ENCODE assay signal across 15 cellular contexts in genomic region chr1:226362346-226362745, GRCh38. TPM values are rescaled to one million over a fixed set of nuclear protein-coding genes. Genes with fewer than 3 reads are reported as not detected.
DNase-seq lines count a peak whose midpoint lies in the region; ATAC-seq and TF ChIP-seq lines count a peak whose summit lies in the region.
"Had no signal": no experiment of that assay in that cellular context is flagged by ENCODE, and none has a peak within 500 bp of the region (broad histone marks: within the 10 kb centered on the region; RNA-seq: fewer than 3 reads in every experiment).

No MANE protein-coding gene starts in this region.

- no peak for ATAC-seq in Right ventricle myocardium inferior
- ATAC-seq in activated B cell treated with CpG ODN at 0.5 μM for 24 hours (ENCODE audit: low read depth), result no peak

- TF ChIP-seq CTCF in left ventricle myocardium inferior (IDR thresholded peaks at IDR 0.05; ENCODE audit: borderline replicate concordance) (no peak), activated B cell treated with CpG ODN at 0.5 μM for 24 hours (IDR thresholded peaks at IDR 0.05) (no peak), nephron progenitor cell (IDR thresholded peaks at IDR 0.05) (no peak)

- intact Hi-C loops in left ventricle myocardium inferior (cut with micrococcal nuclease), result no loop called here
- intact Hi-C loops in Right ventricle myocardium inferior (cut with DNase I), result no loop called here
- intact Hi-C loops in activated B cell treated with CpG ODN at 0.5 μM for 24 hours (cut with micrococcal nuclease), result no loop called here

- no peaks in the 10 kb centered on the region for H3K9me3 ChIP-seq in left ventricle myocardium inferior (replicated peaks)
- H3K9me3 ChIP-seq: BLaER1 treated with 17β-estradiol and CSF1 and Interleukin-3, amounts not matched to agents 10 nM and 100 nM; HAP-1 had no signal

- peaks cover 98% of the 10 kb centered on the region for H3K36me3 Mint-ChIP-seq in activated B cell treated with CpG ODN at 0.5 μM for 24 hours (ENCODE audit: low read depth)
- H3K36me3 Mint-ChIP-seq in nephron progenitor cell (ENCODE audit: low read depth), result peaks cover 95% of the 10 kb centered on the region

- no peak overlapping the region for H3K4me3 ChIP-seq in left ventricle myocardium inferior
- no peak overlapping the region for H3K4me3 ChIP-seq in H7 (ENCODE audit: insufficient read depth, low read depth, low read length)
- H3K4me3 ChIP-seq: BLaER1 treated with 17β-estradiol and CSF1 and Interleukin-3, amounts not matched to agents 10 nM and 100 nM; HAP-1 had no signal

- CTCF ChIA-PET in activated B cell treated with CpG ODN at 0.5 μM for 24 hours (lab: Charles Lee), result no interaction called here

- H3K36me3 ChIP-seq in left ventricle myocardium inferior, result peaks cover 90% of the 10 kb centered on the region
- H3K36me3 ChIP-seq in H7 (replicated peaks; ENCODE audit: control insufficient read depth, insufficient read depth, low read length), result peaks cover 71% of the 10 kb centered on the region

- no peaks in the 10 kb centered on the region for H3K27me3 ChIP-seq in left ventricle myocardium inferior (ENCODE audit: low read depth)
- H3K27me3 ChIP-seq in H7 (ENCODE audit: control insufficient read depth, insufficient read depth, low read length), result no peaks in the 10 kb centered on the region
- H3K27me3 ChIP-seq: BLaER1 treated with 17β-estradiol and CSF1 and Interleukin-3, amounts not matched to agents 10 nM and 100 nM had no signal

- H3K4me1 Mint-ChIP-seq in activated B cell treated with CpG ODN at 0.5 μM for 24 hours (peaks cover 24% of the 10 kb centered on the region), nephron progenitor cell (peaks cover 19% of the 10 kb centered on the region)
- H3K4me1 Mint-ChIP-seq: CD8-positive, alpha-beta memory T cell had no signal

- H3K4me1 ChIP-seq in left ventricle myocardium inferior, result peaks cover 40% of the 10 kb centered on the region
- H3K4me1 ChIP-seq: HAP-1 had no signal

- H3K9me3 Mint-ChIP-seq in activated B cell treated with CpG ODN at 0.5 μM for 24 hours (no peaks in the 10 kb centered on the region), nephron progenitor cell (no peaks in the 10 kb centered on the region)
- H3K9me3 Mint-ChIP-seq: CD8-positive, alpha-beta memory T cell had no signal

- POLR2A ChIA-PET in activated B cell treated with CpG ODN at 0.5 μM for 24 hours (lab: Charles Lee), result interaction anchor here (0.8 to 1.1 kb wide), 3 partner anchors 9 to 44 kb away, joined by 3 to 4 read pairs (median 4); no protein-coding TSS in a partner anchor

- no peak for DNase-seq in left ventricle myocardium inferior
- DNase-seq in Right ventricle myocardium inferior (ENCODE audit: missing footprints), result no peak
- no peak for DNase-seq in activated B cell treated with CpG ODN at 0.5 μM for 24 hours
- DNase-seq in nephron progenitor cell, result no peak
- DNase-seq in NK-92 (lab: John Stamatoyannopoulos, UW; ENCODE audit: unreplicated experiment), result no peak
- DNase-seq in H7, result no peak
- DNase-seq in DMS153 (lab: John Stamatoyannopoulos, UW), result no peak
- DNase-seq: CD8-positive, alpha-beta memory T cell; COR-L47; DMS 273 treated with DMSO at 0.1 percent for 48 hours; IMR-90 had no signal

- H3K4me3 Mint-ChIP-seq in activated B cell treated with CpG ODN at 0.5 μM for 24 hours (no peak overlapping the region), nephron progenitor cell (no peak overlapping the region)
- H3K4me3 Mint-ChIP-seq: B cell; CD8-positive, alpha-beta memory T cell had no signal

- H3K27ac Mint-ChIP-seq in activated B cell treated with CpG ODN at 0.5 μM for 24 hours (peak overlapping the region; percentile 59), nephron progenitor cell (peak overlapping the region; percentile 32)
- H3K27ac Mint-ChIP-seq: B cell had no signal

- peak overlapping the region; percentile 76 for H3K27ac ChIP-seq in left ventricle myocardium inferior (replicated peaks)
- H3K27ac ChIP-seq: BLaER1 treated with 17β-estradiol and CSF1 and Interleukin-3, amounts not matched to agents 10 nM and 100 nM; HL-60 had no signal

- H3K27me3 Mint-ChIP-seq in activated B cell treated with CpG ODN at 0.5 μM for 24 hours, result no peaks in the 10 kb centered on the region
- no peaks in the 10 kb centered on the region for H3K27me3 Mint-ChIP-seq in nephron progenitor cell (ENCODE audit: low read depth, poor library complexity)
- H3K27me3 Mint-ChIP-seq: B cell; CD8-positive, alpha-beta memory T cell had no signal

RNA-seq across cellular contexts. Expression of gene PARP1, which starts 45.5 kb away (rescaled TPM):
- total RNA-seq in left ventricle myocardium inferior (138 TPM), Right ventricle myocardium inferior (154 TPM), activated B cell treated with CpG ODN at 0.5 μM for 24 hours (232 and 260 TPM in 2 replicates)
- 425 and 483 TPM in 2 replicates for total RNA-seq in H7 (2014; rRNA removed; shearing (Covaris generic))

RNA-seq across cellular contexts. Expression of gene LIN9, which starts 53.4 kb away (rescaled TPM):
- 19.5 TPM for total RNA-seq in left ventricle myocardium inferior
- 21.8 TPM for total RNA-seq in Right ventricle myocardium inferior
- total RNA-seq in activated B cell treated with CpG ODN at 0.5 μM for 24 hours, result 3.5 and 4.5 TPM in 2 replicates
- total RNA-seq in H7 (2014; rRNA removed; shearing (Covaris generic)), result 19.9 and 29.0 TPM in 2 replicates
